ENCODE assay signal across 22 cellular contexts in the genomic region with DNA sequence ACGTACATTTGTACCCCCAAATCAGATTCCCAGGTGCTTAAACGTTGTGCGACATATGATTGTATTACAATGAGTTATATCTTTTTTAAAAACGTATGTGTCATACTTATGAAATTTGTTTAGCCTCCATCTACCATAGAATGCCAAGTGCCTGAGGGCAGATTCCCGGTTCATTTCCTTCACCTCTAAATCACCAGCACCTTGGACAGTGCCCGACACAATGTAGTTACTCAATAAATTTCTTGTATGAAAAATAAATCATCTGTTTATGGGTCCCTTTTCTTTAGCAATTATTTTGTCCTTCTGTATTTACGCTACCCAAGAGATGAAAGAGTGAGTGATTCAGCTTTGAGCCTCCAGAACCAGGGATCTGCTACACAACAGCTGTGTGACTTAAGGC.
DNase-seq lines count a peak whose midpoint lies in the region; ATAC-seq, FAIRE-seq and TF ChIP-seq lines count a peak whose summit lies in the region.
"Had no signal": no experiment of that assay in that cellular context is flagged by ENCODE, and none has a peak within 500 bp of the region (broad histone marks: within the 10 kb centered on the region; RNA-seq: fewer than 3 reads in every experiment).

No MANE protein-coding gene starts in this region.

- H3K36me3 ChIP-seq in GM12878 (ENCODE audit: control insufficient read depth in 2 of 2, insufficient read depth in 2 of 2, low read length in 1 of 2), result no peaks in the 10 kb centered on the region
- H3K36me3 ChIP-seq in trophoblast cell (ENCODE audit: control insufficient read depth in 1 of 2, insufficient read depth in 2 of 2, low read length in 2 of 2), result no peaks in the 10 kb centered on the region
- H3K36me3 ChIP-seq in lower lobe of right lung, result no peaks in the 10 kb centered on the region

- H3K9me3 Mint-ChIP-seq in HFFc6, result no peaks in the 10 kb centered on the region

- no peak overlapping the region for H3K23ac ChIP-seq in trophoblast cell (ENCODE audit: low read length)

- no peak overlapping the region for H2BK120ac ChIP-seq in trophoblast cell (ENCODE audit: insufficient read depth, low read length, poor library complexity)

- H3K9me3 ChIP-seq in GM12878 (replicated peaks; ENCODE audit: control insufficient read depth, insufficient read depth, low read length) (no peaks in the 10 kb centered on the region), trophoblast cell (ENCODE audit: insufficient read depth, low read depth, low read length) (no peaks in the 10 kb centered on the region), lower lobe of right lung (no peaks in the 10 kb centered on the region)

- no peaks in the 10 kb centered on the region for H3K4me1 ChIP-seq in GM12878 (ENCODE audit: control insufficient read depth, insufficient read depth, low read length)
- no peaks in the 10 kb centered on the region for H3K4me1 ChIP-seq in trophoblast cell (ENCODE audit: control insufficient read depth in 1 of 2, insufficient read depth in 2 of 2, low read length in 2 of 2)
- no peaks in the 10 kb centered on the region for H3K4me1 ChIP-seq in lower lobe of right lung

- no peak for FAIRE-seq in GM12878 (lab: Jason Lieb, UNC)
- FAIRE-seq: G401.6, GM18507, H54 had no signal

- SMC1A ChIA-PET in GM12878 (lab: Charles Lee; ENCODE audit: uncharacterized antibody, unreplicated experiment), result no interaction called here

- H3K14ac ChIP-seq in trophoblast cell (ENCODE audit: low read length), result no peak overlapping the region

- WGBS in GM12878 (ENCODE audit: insufficient coverage, insufficient replicate concordance, low lambda C conversion rate, missing lambda C conversion rate), result 44% methylated on average over 7 of the region's 7 CpGs
- no CpG with 5 or more reads among the region's 7 CpGs for WGBS in trophoblast cell (ENCODE audit: extremely low coverage, insufficient coverage, insufficient read length)

- H3K4me2 ChIP-seq in GM12878 (ENCODE audit: control insufficient read depth, insufficient read depth), result no peak overlapping the region
- no peak overlapping the region for H3K4me2 ChIP-seq in trophoblast cell (ENCODE audit: low read length)

- TF ChIP-seq EP300 in GM12878 (IDR thresholded peaks at IDR 0.05; ENCODE audit: borderline replicate concordance in 1 of 2, control insufficient read depth in 1 of 2, low read depth in 2 of 2, low read length in 2 of 2), result no peak

- H3K4ac ChIP-seq in trophoblast cell (ENCODE audit: low read depth, low read length), result no peak overlapping the region

- H3K79me1 ChIP-seq in trophoblast cell (ENCODE audit: low read length), result no peaks in the 10 kb centered on the region

- H3K18ac ChIP-seq in trophoblast cell (ENCODE audit: low read length), result no peak overlapping the region

- ATAC-seq in GM12878 (no peak), lower lobe of right lung (no peak), GM18511 (IDR thresholded peaks at IDR 0.05; ENCODE audit: unreplicated experiment) (no peak)

- RAD21 ChIA-PET in GM12878 (lab: Charles Lee; ENCODE audit: unreplicated experiment), result no interaction called here

- no peak overlapping the region for H4K8ac ChIP-seq in trophoblast cell (ENCODE audit: low read depth, low read length)

- TF ChIP-seq POLR2A in GM12878 (IDR thresholded peaks at IDR 0.05; ENCODE audit: low read depth, low read length), result no peak

- no peak overlapping the region for H3K4me3 ChIP-seq in GM12878
- no peak overlapping the region for H3K4me3 ChIP-seq in trophoblast cell (ENCODE audit: low read depth, low read length)
- H3K4me3 ChIP-seq in lower lobe of right lung, result no peak overlapping the region

- H4K12ac ChIP-seq in trophoblast cell (ENCODE audit: low read depth, low read length), result no peak overlapping the region

- peaks cover 20% of the 10 kb centered on the region for H3K27me3 Mint-ChIP-seq in HFFc6 (ENCODE audit: insufficient read depth)

- TF ChIP-seq CTCF in HFFc6 (IDR thresholded peaks at IDR 0.05), result no peak
- no peak for TF ChIP-seq CTCF in GM12878 (IDR thresholded peaks at IDR 0.05 in 2 of 3, conservative IDR thresholded peaks at IDR 0.05 in 1 of 3; ENCODE audit: control insufficient read depth in 2 of 3, extremely low read depth in 1 of 3, insufficient read depth in 1 of 3, low read depth in 3 of 3, low read length in 3 of 3)
- no peak for TF ChIP-seq CTCF in lower lobe of right lung (IDR thresholded peaks at IDR 0.05)

- no peaks in the 10 kb centered on the region for H3K36me3 Mint-ChIP-seq in HFFc6 (ENCODE audit: low read depth)

- no peak for TF ChIP-seq RAD21 in GM12878 (IDR thresholded peaks at IDR 0.05; ENCODE audit: insufficient read depth, low read depth, low read length)

- H3K9ac ChIP-seq in GM12878 (ENCODE audit: control insufficient read depth, insufficient read depth, low read length), result no peak overlapping the region
- H3K9ac ChIP-seq in trophoblast cell (ENCODE audit: low read length), result no peak overlapping the region

- no peak overlapping the region for H4K91ac ChIP-seq in trophoblast cell (ENCODE audit: low read depth, low read length)

- in situ Hi-C loops in GM12878 (cut with MboI), result no loop called here

- peak; percentile 41 for DNase-seq in ELR (ENCODE audit: low read depth)
- DNase-seq in HFFc6, result peak; percentile 7
- DNase-seq in GM12878 (ENCODE audit: low read depth, low spot score), result no peak
- DNase-seq in trophoblast cell, result peak; percentile 28 to 65
- no peak for DNase-seq in lower lobe of right lung
- DNase-seq in anterior cingulate cortex (lab: John Stamatoyannopoulos, UW), result no peak
- DNase-seq: CD4-positive, alpha-beta T cell; COR-L47; DMS 273 treated with DMSO at 0.1 percent for 48 hours; DMS79 treated with DMSO at 0.1 percent for 48 hours; NCI-H1105; NCI-H2081; NCI-H2171; NCI-H446; NCI-H526 treated with DMSO at 0.1 percent for 48 hours; OCI-M1; Right ventricle myocardium superior; T-helper 2 cell had no signal

- H2BK12ac ChIP-seq in trophoblast cell (ENCODE audit: low read length), result no peak overlapping the region

- no peak overlapping the region for H2AK5ac ChIP-seq in trophoblast cell (ENCODE audit: low read length)

- POLR2A ChIA-PET in GM12878 (lab: Charles Lee), result no interaction called here

- no peaks in the 10 kb centered on the region for H3K27me3 ChIP-seq in GM12878 (replicated peaks in 1 of 2; ENCODE audit: control insufficient read depth in 2 of 2, insufficient read depth in 2 of 2, low read length in 1 of 2)
- no peaks in the 10 kb centered on the region for H3K27me3 ChIP-seq in trophoblast cell (ENCODE audit: insufficient read depth, low read length)
- H3K27me3 ChIP-seq in lower lobe of right lung (ENCODE audit: low read depth), result peaks cover 7% of the 10 kb centered on the region

- BruUV-seq in GM12878 (replicated peaks; lab: Mats Ljungman, UMichigan), result no TSS peak

- intact Hi-C loops in GM12878 (cut with micrococcal nuclease; ENCODE audit: unreplicated experiment) (no loop called here), lower lobe of right lung (cut with DNase I) (no loop called here)

- H3K4me3 Mint-ChIP-seq in HFFc6, result no peak overlapping the region
- H3K4me3 Mint-ChIP-seq: CD4-positive, alpha-beta T cell had no signal

- H3K27ac ChIP-seq in GM12878 (ENCODE audit: control insufficient read depth, insufficient read depth) (no peak overlapping the region), trophoblast cell (ENCODE audit: low read depth, low read length) (no peak overlapping the region), lower lobe of right lung (no peak overlapping the region)

- H4K20me1 ChIP-seq in GM12878 (ENCODE audit: control insufficient read depth, insufficient read depth), result no peaks in the 10 kb centered on the region

- H3K27ac Mint-ChIP-seq in HFFc6, result no peak overlapping the region
- H3K27ac Mint-ChIP-seq: CD4-positive, alpha-beta T cell had no signal

- H3K79me2 ChIP-seq in GM12878 (ENCODE audit: control insufficient read depth, insufficient read depth, low read length) (no peaks in the 10 kb centered on the region), trophoblast cell (ENCODE audit: control insufficient read depth, insufficient read depth, low read length, poor library complexity) (no peaks in the 10 kb centered on the region)

- no peak overlapping the region for H2BK5ac ChIP-seq in trophoblast cell (ENCODE audit: low read depth, low read length, poor library complexity)

- no peaks in the 10 kb centered on the region for H3K4me1 Mint-ChIP-seq in HFFc6 (ENCODE audit: low read depth)

- CTCF ChIA-PET in GM12878 (lab: Yijun Ruan, JAX), result no interaction called here

- H2AFZ ChIP-seq in GM12878 (ENCODE audit: control insufficient read depth, low read depth, low read length), result no peak overlapping the region
- no peak overlapping the region for H2AFZ ChIP-seq in trophoblast cell (ENCODE audit: insufficient read depth, low read length, poor library complexity)

TF ChIP-seq in GM12878, 131 proteins besides CTCF, POLR2A, EP300 and RAD21 (continues in another document):
- TF ChIP-seq, protein P1, sequence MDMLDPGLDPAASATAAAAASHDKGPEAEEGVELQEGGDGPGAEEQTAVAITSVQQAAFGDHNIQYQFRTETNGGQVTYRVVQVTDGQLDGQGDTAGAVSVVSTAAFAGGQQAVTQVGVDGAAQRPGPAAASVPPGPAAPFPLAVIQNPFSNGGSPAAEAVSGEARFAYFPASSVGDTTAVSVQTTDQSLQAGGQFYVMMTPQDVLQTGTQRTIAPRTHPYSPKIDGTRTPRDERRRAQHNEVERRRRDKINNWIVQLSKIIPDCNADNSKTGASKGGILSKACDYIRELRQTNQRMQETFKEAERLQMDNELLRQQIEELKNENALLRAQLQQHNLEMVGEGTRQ (IDR thresholded peaks at IDR 0.05; ENCODE audit: borderline replicate concordance, low read depth, low read length), result no peak

Comparison
In these comparisons a context has a peak if more than half of its experiments do, and no peak if none do; other contexts are left out.
1. DNase-seq: peak in ELR (single experiment), HFFc6 (single experiment) and trophoblast cell (2 of 2); none in GM12878 (single experiment), lower lobe of right lung (single experiment) and anterior cingulate cortex (0 of 58).